In genomic region chr9:34589656-34590375, GRCh38 we compare ENCODE assay signal across 8 cellular contexts. TPM values are rescaled to one million over a fixed set of nuclear protein-coding genes. Genes with fewer than 3 reads are reported as not detected.
DNase-seq lines count a peak whose midpoint lies in the region; ATAC-seq and TF ChIP-seq lines count a peak whose summit lies in the region.

TSS of gene CNTFR (minus strand) at chr9:34589724. CDS start at chr9:34568981, 20,743 bp downstream.

- H3K27me3 ChIP-seq in cardiac muscle cell, result peaks cover 47% of the 10 kb centered on the region
- H3K27me3 ChIP-seq in parathyroid adenoma (ENCODE audit: control insufficient read depth, insufficient read depth, low read length), result peaks cover 5% of the 10 kb centered on the region

- H3K4me3 ChIP-seq in cardiac muscle cell (peak within 1 kb of the TSS; percentile 65), parathyroid adenoma (ENCODE audit: low read depth, low read length) (no peak within 1 kb of the TSS)

- no peak for TF ChIP-seq CTCF in cardiac muscle cell (IDR thresholded peaks at IDR 0.05; ENCODE audit: low read depth, low read length)
- TF ChIP-seq CTCF in parathyroid adenoma (IDR thresholded peaks at IDR 0.05), result no peak

- H2AFZ ChIP-seq in parathyroid adenoma, result peak within 1 kb of the TSS; percentile 50

- H3K27me3 Mint-ChIP-seq in activated T-cell treated with anti-CD3 and anti-CD28 coated beads, Interleukin-2, amount 50 U/mL, for 24 hours, result peaks cover 90% of the 10 kb centered on the region

- no peak within 1 kb of the TSS for H3K27ac ChIP-seq in cardiac muscle cell
- no peak within 1 kb of the TSS for H3K27ac ChIP-seq in parathyroid adenoma

- no peaks in the 10 kb centered on the region for H3K79me2 ChIP-seq in parathyroid adenoma

- H3K4me1 ChIP-seq in cardiac muscle cell (ENCODE audit: low read depth), result peaks cover 4% of the 10 kb centered on the region
- H3K4me1 ChIP-seq in parathyroid adenoma, result no peaks in the 10 kb centered on the region

- ATAC-seq in HG02970 (IDR thresholded peaks at IDR 0.05; ENCODE audit: low FRiP score, unreplicated experiment), result no peak
- no peak for ATAC-seq in HG02759 (IDR thresholded peaks at IDR 0.05; ENCODE audit: unreplicated experiment)
- no peak for ATAC-seq in GM21381 (IDR thresholded peaks at IDR 0.05; ENCODE audit: unreplicated experiment)

- peaks cover 26% of the 10 kb centered on the region for H3K4me1 Mint-ChIP-seq in activated T-cell treated with anti-CD3 and anti-CD28 coated beads, Interleukin-2, amount 50 U/mL, for 24 hours (ENCODE audit: low read depth)

- DNase-seq in stimulated activated CD4-positive, alpha-beta T cell treated with anti-CD3 and anti-CD28 coated beads, Interleukin-15, amount 100 ng/mL, for 24 hours, result peak; percentile 37
- no peak for DNase-seq in stimulated activated CD4-positive, alpha-beta T cell treated with anti-CD3 and anti-CD28 coated beads, Interleukin-4, amount 100 ng/mL, for 24 hours
- no peak for DNase-seq in activated T-cell treated with anti-CD3 and anti-CD28 coated beads, Interleukin-2, amount 50 U/mL, for 24 hours
- peak in 1 of 2 donors; percentile 81 for DNase-seq in cardiac muscle cell (ENCODE audit: low read depth in 1 of 2, low spot score in 1 of 2)

- no peak within 1 kb of the TSS for H3K27ac Mint-ChIP-seq in activated T-cell treated with anti-CD3 and anti-CD28 coated beads, Interleukin-2, amount 50 U/mL, for 24 hours

- H3K4me2 ChIP-seq in parathyroid adenoma (ENCODE audit: low read length), result peak within 1 kb of the TSS; percentile 65

- H3K36me3 ChIP-seq in cardiac muscle cell, result no peaks in the 10 kb centered on the region
- no peaks in the 10 kb centered on the region for H3K36me3 ChIP-seq in parathyroid adenoma (ENCODE audit: control insufficient read depth, insufficient read depth, low read length)

- H3K4me3 Mint-ChIP-seq in activated T-cell treated with anti-CD3 and anti-CD28 coated beads, Interleukin-2, amount 50 U/mL, for 24 hours, result peak within 1 kb of the TSS; percentile 69

- no peaks in the 10 kb centered on the region for H3K36me3 Mint-ChIP-seq in activated T-cell treated with anti-CD3 and anti-CD28 coated beads, Interleukin-2, amount 50 U/mL, for 24 hours (ENCODE audit: low read depth)

- H3K9me3 ChIP-seq in cardiac muscle cell (ENCODE audit: low read depth), result no peaks in the 10 kb centered on the region
- H3K9me3 ChIP-seq in parathyroid adenoma (ENCODE audit: control insufficient read depth, low read length), result no peaks in the 10 kb centered on the region

- no peak within 1 kb of the TSS for H3K9ac ChIP-seq in parathyroid adenoma

- H3K9me3 Mint-ChIP-seq in activated T-cell treated with anti-CD3 and anti-CD28 coated beads, Interleukin-2, amount 50 U/mL, for 24 hours, result no peaks in the 10 kb centered on the region

RNA-seq across cellular contexts. Expression of gene CNTFR, which starts in this region (rescaled TPM):
- 23.1 and 29.8 TPM in 2 replicates for total RNA-seq in cardiac muscle cell
- 15.5 and 22.4 TPM in 2 replicates for polyA plus RNA-seq in cardiac muscle cell
